In the genomic region with DNA sequence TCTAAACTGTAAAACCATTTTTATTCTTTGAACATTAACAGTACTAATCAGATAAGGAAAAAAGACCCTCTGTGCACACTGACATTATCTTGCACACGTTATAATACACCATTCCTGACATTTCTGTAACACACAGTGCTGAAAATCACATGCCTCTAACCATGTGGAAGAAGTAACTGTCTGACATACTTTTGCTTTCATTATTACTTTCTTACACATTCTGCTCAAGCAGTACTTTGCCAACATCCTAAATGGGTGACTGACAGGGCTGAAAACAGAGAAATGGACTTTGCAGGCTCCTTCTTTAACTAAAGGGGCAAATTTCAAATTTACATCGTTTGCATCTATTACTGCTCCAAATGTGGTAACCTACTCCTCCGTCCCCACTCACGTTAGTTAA, we compare ENCODE assay signal across 8 cellular contexts.
DNase-seq lines count a peak whose midpoint lies in the region; ATAC-seq and TF ChIP-seq lines count a peak whose summit lies in the region.

No MANE protein-coding gene starts in this region.

- H3K9me3 ChIP-seq in WERI-Rb-1 (ENCODE audit: severe bottlenecking): no peaks in the 10 kb centered on the region

- no peak for TF ChIP-seq CTCF in WERI-Rb-1 (IDR thresholded peaks at IDR 0.05; ENCODE audit: low read depth, low read length)

- ATAC-seq in GM18520 (IDR thresholded peaks at IDR 0.05; ENCODE audit: unreplicated experiment) (peak; percentile 97), GM21526 (IDR thresholded peaks at IDR 0.05; ENCODE audit: low FRiP score, unreplicated experiment) (peak; percentile 98), HG03442 (IDR thresholded peaks at IDR 0.05; ENCODE audit: unreplicated experiment) (peak; percentile 100)

- H3K4me3 ChIP-seq in WERI-Rb-1 (ENCODE audit: low read depth, low read length): no peak overlapping the region

- H3K36me3 ChIP-seq in WERI-Rb-1: peaks cover 17% of the 10 kb centered on the region

- DNase-seq in globus pallidus (ENCODE audit: low spot score): peak; percentile 31
- DNase-seq in activated gamma-delta T cell treated with Interleukin-2 at 50 U/mL for 16 hours: no peak
- no peak for DNase-seq in WERI-Rb-1
- DNase-seq in T1000 (lab: John Stamatoyannopoulos, UW): no peak
- DNase-seq in NCI-H69 (lab: John Stamatoyannopoulos, UW): no peak

- no peaks in the 10 kb centered on the region for H3K27me3 ChIP-seq in WERI-Rb-1 (ENCODE audit: insufficient read depth, low read depth, severe bottlenecking)

- no peak overlapping the region for H3K27ac ChIP-seq in WERI-Rb-1
